In the genomic region with DNA sequence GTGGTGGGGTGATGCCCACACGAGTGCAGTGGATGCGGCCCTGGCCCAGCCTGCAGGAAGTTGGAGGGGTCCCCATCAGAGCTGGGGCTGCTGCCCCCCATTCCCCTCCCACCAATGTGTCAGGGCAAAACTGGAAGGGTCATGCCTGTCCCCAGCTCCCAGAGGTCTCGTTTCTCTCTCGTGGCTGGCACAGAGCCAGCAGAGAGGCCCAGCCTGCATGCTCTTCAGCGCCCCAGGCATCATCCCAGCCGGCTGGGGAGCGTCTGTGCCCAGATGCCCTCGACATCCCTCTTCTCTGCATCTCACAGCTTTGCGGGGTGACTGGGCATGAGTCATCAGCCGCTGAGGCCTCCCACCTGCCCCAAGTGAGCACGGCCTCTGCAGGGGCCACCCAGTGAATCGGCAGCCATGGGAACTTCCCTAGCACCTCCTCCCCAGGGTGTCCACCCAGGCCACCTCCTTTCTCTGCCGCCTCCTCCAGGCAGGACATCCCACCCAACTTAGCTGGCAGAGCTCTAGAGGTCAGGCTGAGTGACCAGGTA, we compare ENCODE assay signal across 8 cellular contexts. TPM values are rescaled to one million over a fixed set of nuclear protein-coding genes. Genes with fewer than 3 reads are reported as not detected.
A peak's percentile ranks its signal among the peaks of the same experiment; 100 is the strongest.
DNase-seq lines count a peak whose midpoint lies in the region; ATAC-seq and TF ChIP-seq lines count a peak whose summit lies in the region.

No MANE protein-coding gene starts in this region.

- no peaks in the 10 kb centered on the region for H3K27me3 Mint-ChIP-seq in activated naive CD8-positive, alpha-beta T cell treated with anti-CD3 and anti-CD28 coated beads, Interleukin-2, amount 50 U/mL, for 24 hours

- peak; percentile 87 for ATAC-seq in activated naive CD8-positive, alpha-beta T cell treated with anti-CD3 and anti-CD28 coated beads, Interleukin-2, amount 50 U/mL, for 24 hours
- ATAC-seq in omental fat pad (ENCODE audit: low FRiP score): peak; percentile 6

- H3K27ac Mint-ChIP-seq in activated naive CD8-positive, alpha-beta T cell treated with anti-CD3 and anti-CD28 coated beads, Interleukin-2, amount 50 U/mL, for 24 hours: peak overlapping the region; percentile 11

- H3K4me1 Mint-ChIP-seq in activated naive CD8-positive, alpha-beta T cell treated with anti-CD3 and anti-CD28 coated beads, Interleukin-2, amount 50 U/mL, for 24 hours: peaks cover 34% of the 10 kb centered on the region

- H3K36me3 Mint-ChIP-seq in activated naive CD8-positive, alpha-beta T cell treated with anti-CD3 and anti-CD28 coated beads, Interleukin-2, amount 50 U/mL, for 24 hours (ENCODE audit: low read depth): no peaks in the 10 kb centered on the region

- DNase-seq in DMS 273 (lab: John Stamatoyannopoulos, UW; ENCODE audit: unreplicated experiment): peak; percentile 78
- DNase-seq in DMS 273 treated with DMSO at 0.1 percent for 48 hours (lab: John Stamatoyannopoulos, UW): no peak
- peak; percentile 24 for DNase-seq in NCI-H1417 treated with DMSO at 0.1 percent for 48 hours (lab: John Stamatoyannopoulos, UW)
- DNase-seq in activated naive CD8-positive, alpha-beta T cell treated with anti-CD3 and anti-CD28 coated beads, Interleukin-2, amount 50 U/mL, for 24 hours: peak; percentile 72
- DNase-seq in omental fat pad (ENCODE audit: low spot score): no peak
- DNase-seq in ecto neural progenitor cell (ENCODE audit: low spot score): no peak
- DNase-seq in NCI-H128 (lab: John Stamatoyannopoulos, UW; ENCODE audit: unreplicated experiment): no peak
- DNase-seq in germinal center (ENCODE audit: low spot score): no peak

- peak overlapping the region; percentile 43 for H3K4me3 Mint-ChIP-seq in activated naive CD8-positive, alpha-beta T cell treated with anti-CD3 and anti-CD28 coated beads, Interleukin-2, amount 50 U/mL, for 24 hours

- TF ChIP-seq CTCF in omental fat pad (IDR thresholded peaks at IDR 0.05): no peak

- H3K9me3 Mint-ChIP-seq in activated naive CD8-positive, alpha-beta T cell treated with anti-CD3 and anti-CD28 coated beads, Interleukin-2, amount 50 U/mL, for 24 hours: no peaks in the 10 kb centered on the region

RNA-seq across cellular contexts. Expression of gene CSNK1D, which starts 9.8 kb away (rescaled TPM):
- 100 to 1,000 TPM in 2 of 4 donors, 10 to 100 TPM in 2; 54.7 to 117 (median 98.4) TPM for total RNA-seq in omental fat pad

RNA-seq across cellular contexts. Expression of gene CD7, which starts 34.1 kb away (rescaled TPM):
- 1 to 10 TPM; 1.6 to 8.4 (median 4.2) TPM for total RNA-seq in omental fat pad

RNA-seq across cellular contexts. Expression of gene SECTM1, which starts 50.3 kb away (rescaled TPM):
- total RNA-seq in omental fat pad: 10 to 100 TPM; 19.8 to 35.5 (median 30.7) TPM

RNA-seq across cellular contexts. Expression of gene SLC16A3, which starts 54.4 kb away (rescaled TPM):
- total RNA-seq in omental fat pad: 10 to 100 TPM; 25.1 to 68.0 (median 27.5) TPM

Comparison
In these comparisons a context has a peak if more than half of its experiments do, and no peak if none do; other contexts are left out.
1. DNase-seq: peak in DMS 273 (single experiment), NCI-H1417 treated with DMSO at 0.1 percent for 48 hours (single experiment) and activated naive CD8-positive, alpha-beta T cell treated with anti-CD3 and anti-CD28 coated beads, Interleukin-2, amount 50 U/mL, for 24 hours (single experiment); none in DMS 273 treated with DMSO at 0.1 percent for 48 hours (single experiment), omental fat pad (single experiment), ecto neural progenitor cell (single experiment), NCI-H128 (single experiment) and germinal center (single experiment).